29 cellular contexts compared by ENCODE assay signal in genomic region chr22:45949258-45949870, GRCh38. TPM values are rescaled to one million over a fixed set of nuclear protein-coding genes. Genes with fewer than 3 reads are reported as not detected.
"Had no signal": no experiment of that assay in that cellular context is flagged by ENCODE, and none has a peak within 500 bp of the region (broad histone marks: within the 10 kb centered on the region; RNA-seq: fewer than 3 reads in every experiment).

No MANE protein-coding gene starts in this region.

- H3K9me3 Mint-ChIP-seq: memory B cell, mesothelial cell of epicardium, nephron, type B pancreatic cell had no signal

- H3K36me3 ChIP-seq: colonic mucosa, esophagus muscularis mucosa, gastroesophageal sphincter, heart left ventricle, right lobe of liver, tibial artery had no signal

- ATAC-seq: foreskin keratinocyte; gastroesophageal sphincter; heart left ventricle; left lobe of liver; naive thymus-derived CD4-positive, alpha-beta T cell; right lobe of liver had no signal

- H3K27me3 ChIP-seq: colonic mucosa, foreskin keratinocyte, hepatocyte, right lobe of liver, testis had no signal

- H3K4me2 ChIP-seq: hepatocyte had no signal

- H3K4me3 ChIP-seq: colonic mucosa, esophagus muscularis mucosa, gastroesophageal sphincter, heart left ventricle, hepatocyte, lung, right lobe of liver, testis, tibial artery had no signal

- H3K27ac ChIP-seq: colonic mucosa, esophagus muscularis mucosa, foreskin keratinocyte, gastroesophageal sphincter, heart left ventricle, hepatocyte, parathyroid adenoma, right lobe of liver, testis, tibial artery had no signal

- H3K4me1 Mint-ChIP-seq: mesothelial cell of epicardium, nephron had no signal

- H3K79me2 ChIP-seq: hepatocyte, parathyroid adenoma had no signal

- H3K27ac Mint-ChIP-seq: memory B cell, mesothelial cell of epicardium, nephron, progenitor cell of endocrine pancreas, type B pancreatic cell had no signal

- H3K4me1 ChIP-seq: colonic mucosa, esophagus muscularis mucosa, gastroesophageal sphincter, heart left ventricle, parathyroid adenoma, right lobe of liver, testis, tibial artery had no signal

- H3K36me3 Mint-ChIP-seq: memory B cell; mesothelial cell of epicardium; naive thymus-derived CD4-positive, alpha-beta T cell; type B pancreatic cell had no signal

- DNase-seq: colonic mucosa; dermis blood vessel endothelial cell; effector memory CD4-positive, alpha-beta T cell; foreskin keratinocyte; heart left ventricle; kidney; naive thymus-derived CD4-positive, alpha-beta T cell; occipital lobe; right lobe of liver; small intestine; stimulated activated CD4-positive, alpha-beta T cell treated with anti-CD3 and anti-CD28 coated beads, Interleukin-15, amount 100 ng/mL, for 24 hours; stimulated activated CD4-positive, alpha-beta T cell treated with anti-CD3 and anti-CD28 coated beads, Interleukin-2, amount 100 ng/mL, for 48 hours; stimulated activated naive CD4-positive, alpha-beta T cell; substantia nigra; testis; tibial artery had no signal

- H3K9ac ChIP-seq: parathyroid adenoma had no signal

- H3K4me3 Mint-ChIP-seq: mesothelial cell of epicardium; naive thymus-derived CD4-positive, alpha-beta T cell; nephron; type B pancreatic cell had no signal

- H3K9me3 ChIP-seq: colonic mucosa, esophagus muscularis mucosa, gastroesophageal sphincter, heart left ventricle, right lobe of liver, testis, tibial artery had no signal

RNA-seq across cellular contexts. Expression of gene WNT7B, which starts 27.6 kb away (rescaled TPM):
- polyA plus RNA-seq: endothelial cell of umbilical vein; fibroblast of lung; heart left ventricle; naive thymus-derived CD4-positive, alpha-beta T cell had no signal
